In genomic region chr10:58712136-58712535, GRCh38 we compare ENCODE assay signal across 24 cellular contexts.
"Had no signal": no experiment of that assay in that cellular context is flagged by ENCODE, and none has a peak within 500 bp of the region (broad histone marks: within the 10 kb centered on the region; RNA-seq: fewer than 3 reads in every experiment).

No MANE protein-coding gene starts in this region.

- H3K27ac Mint-ChIP-seq: naive B cell; stimulated activated memory B cell treated with anti-CD40 and anti-IgM and Interleukin-4, amounts not matched to agents 10 μg/mL and 1 μg/mL and 100 μg/mL, for 72 hours had no signal

- DNase-seq: cerebellar nuclear complex; dorsolateral prefrontal cortex; effector CD4-positive, alpha-beta T cell; foreskin melanocyte; left ventricle myocardium superior; lower lobe of right lung; naive B cell; occipital lobe; ovary; posterior cingulate gyrus; psoas muscle; right cardiac atrium; sigmoid colon; spleen; stimulated activated CD4-positive, alpha-beta T cell treated with anti-CD3 and anti-CD28 coated beads, Interleukin-4, amount 100 ng/mL, for 4 hours; stimulated activated naive CD8-positive, alpha-beta T cell treated with anti-CD3 and anti-CD28 coated beads, Interleukin-15, Interleukin-2, amounts not matched to agents 100 U/mL and 50 U/mL, for 24 hours; substantia nigra; testis; tibial artery; upper lobe of left lung had no signal

- ATAC-seq: left ventricle myocardium superior; lower lobe of right lung; psoas muscle; right cardiac atrium; stimulated activated memory B cell treated with anti-CD40 and anti-IgM and Interleukin-4, amounts not matched to agents 10 μg/mL and 1 μg/mL and 100 μg/mL, for 72 hours; stimulated activated naive CD8-positive, alpha-beta T cell treated with anti-CD3 and anti-CD28 coated beads, Interleukin-15, Interleukin-2, amounts not matched to agents 100 U/mL and 50 U/mL, for 24 hours had no signal

- H3K4me3 Mint-ChIP-seq: naive B cell; stimulated activated memory B cell treated with anti-CD40 and anti-IgM and Interleukin-4, amounts not matched to agents 10 μg/mL and 1 μg/mL and 100 μg/mL, for 72 hours had no signal

- FAIRE-seq: colon, keratinocyte, urothelium cell line had no signal

- H3K27me3 Mint-ChIP-seq: naive B cell; stimulated activated memory B cell treated with anti-CD40 and anti-IgM and Interleukin-4, amounts not matched to agents 10 μg/mL and 1 μg/mL and 100 μg/mL, for 72 hours had no signal

- H3K36me3 Mint-ChIP-seq: naive B cell; stimulated activated memory B cell treated with anti-CD40 and anti-IgM and Interleukin-4, amounts not matched to agents 10 μg/mL and 1 μg/mL and 100 μg/mL, for 72 hours had no signal

- H3K4me1 Mint-ChIP-seq: naive B cell; stimulated activated memory B cell treated with anti-CD40 and anti-IgM and Interleukin-4, amounts not matched to agents 10 μg/mL and 1 μg/mL and 100 μg/mL, for 72 hours had no signal
